Comparison of ENCODE assay signal across 1 cellular context in genomic region chr9:130651752-130652151, GRCh38.
TF ChIP-seq lines count a peak whose summit lies in the region.

No MANE protein-coding gene starts in this region.

TF ChIP-seq in WTC11, 78 proteins besides CTCF, POLR2A, EP300 and RAD21 (continued from another document):
- TF ChIP-seq ZNF532 (CRISPR knock-in tag; IDR thresholded peaks at IDR 0.05; ENCODE audit: borderline replicate concordance) (no peak), FOXK1 (CRISPR knock-in tag; IDR thresholded peaks at IDR 0.05) (no peak), TCF7 (CRISPR knock-in tag; IDR thresholded peaks at IDR 0.05; ENCODE audit: low read depth) (no peak), ERG (CRISPR knock-in tag; IDR thresholded peaks at IDR 0.05) (no peak), ZNF423 (CRISPR knock-in tag; IDR thresholded peaks at IDR 0.05) (no peak), RELA (CRISPR knock-in tag; IDR thresholded peaks at IDR 0.05; ENCODE audit: borderline replicate concordance) (no peak), TEAD4 (CRISPR knock-in tag; IDR thresholded peaks at IDR 0.05) (no peak), SP1 (CRISPR knock-in tag; conservative IDR thresholded peaks at IDR 0.05) (no peak), SMAD4 (CRISPR knock-in tag; IDR thresholded peaks at IDR 0.05) (no peak), USF1 (CRISPR knock-in tag; IDR thresholded peaks at IDR 0.05) (no peak), ZNF671 (CRISPR knock-in tag; IDR thresholded peaks at IDR 0.05) (no peak), SMAD3 (CRISPR knock-in tag; IDR thresholded peaks at IDR 0.05; ENCODE audit: borderline replicate concordance) (no peak)
